Comparison of ENCODE assay signal across 8 cellular contexts in the genomic region with DNA sequence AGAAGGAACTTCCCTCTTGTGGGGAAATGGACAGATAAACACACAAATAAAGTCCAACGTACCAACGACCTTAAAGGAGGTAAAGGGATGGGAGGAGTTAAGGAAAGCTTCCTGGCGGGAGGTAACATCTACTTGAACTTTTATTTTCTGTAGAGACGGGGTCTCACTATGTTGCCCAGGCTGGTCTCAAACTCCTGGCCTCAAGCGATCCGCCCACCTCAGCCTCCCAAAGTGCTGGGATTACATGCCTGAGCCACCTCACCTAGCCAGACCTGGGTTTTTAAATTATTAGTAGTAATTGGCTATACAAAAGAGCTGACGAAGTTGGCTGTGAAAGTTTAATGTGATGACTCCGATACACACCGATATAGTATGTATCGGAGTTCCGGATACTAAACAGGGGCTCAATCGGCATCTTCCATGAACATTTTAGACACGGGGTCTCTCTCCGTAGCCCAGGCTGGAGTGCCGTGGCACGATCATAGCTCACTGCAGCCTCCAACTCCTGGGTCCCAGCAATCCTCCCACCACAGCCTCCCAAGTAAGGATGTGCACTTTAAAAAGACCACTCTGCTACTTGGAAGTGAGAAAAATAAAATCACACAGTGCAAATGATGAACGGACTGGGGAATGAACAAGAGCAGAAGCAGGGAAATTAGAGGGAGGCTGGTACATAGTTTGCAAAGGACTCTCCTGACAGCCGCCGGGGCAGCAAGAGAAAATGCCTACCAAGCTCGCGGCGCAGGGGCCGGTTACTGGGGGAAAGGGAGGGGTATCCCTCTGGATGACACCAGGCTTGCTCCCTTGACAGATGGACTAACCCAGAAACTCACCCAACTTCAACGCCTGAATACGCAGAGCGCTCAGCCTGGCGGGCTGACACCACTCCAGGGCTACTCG. TPM values are rescaled to one million over a fixed set of nuclear protein-coding genes. Genes with fewer than 3 reads are reported as not detected.
A peak's percentile ranks its signal among the peaks of the same experiment; 100 is the strongest.
DNase-seq lines count a peak whose midpoint lies in the region; TF ChIP-seq lines count a peak whose summit lies in the region.

No MANE protein-coding gene starts in this region.

- peak in 1 of 2 donors; percentile 45 for TF ChIP-seq POLR2A in thyroid gland (IDR thresholded peaks at IDR 0.05)

- no peaks in the 10 kb centered on the region for H3K9me3 ChIP-seq in thyroid gland

- peak overlapping the region; percentile 76 for H3K27ac ChIP-seq in layer of hippocampus (ENCODE audit: low read depth, low read length)
- H3K27ac ChIP-seq in thyroid gland, result peak overlapping the region; percentile 7 to 96 (median 93)

- CTCF ChIA-PET in activated CD4-positive, alpha-beta T cell treated with anti-CD3 and anti-CD28 coated beads, Interleukin-2, amount 10 ng/mL, durations not matched to agents 7 days and 5 days (lab: Charles Lee), result interaction anchor here (0.9 to 1.4 kb wide), 3 partner anchors 15 to 34 kb away, joined by 3 to 4 read pairs (median 4); no protein-coding TSS in a partner anchor

- peaks cover 4 to 5% of the 10 kb centered on the region in 2 donors for H3K36me3 ChIP-seq in thyroid gland

- DNase-seq in activated CD4-positive, alpha-beta T cell treated with anti-CD3 and anti-CD28 coated beads, Interleukin-2, amount 10 ng/mL, durations not matched to agents 7 days and 5 days, result no peak
- DNase-seq in activated CD4-positive, alpha-beta T cell treated with anti-CD3 and anti-CD28 coated beads for 4 hours, result no peak
- DNase-seq in thyroid gland (no peak), C1 segment of cervical spinal cord (lab: John Stamatoyannopoulos, UW) (no peak), T1000 (lab: John Stamatoyannopoulos, UW) (no peak), NAMALWA (ENCODE audit: low spot score) (no peak)

- H3K27me3 Mint-ChIP-seq in activated CD4-positive, alpha-beta T cell treated with anti-CD3 and anti-CD28 coated beads, Interleukin-2, amount 10 ng/mL, durations not matched to agents 7 days and 5 days, result no peaks in the 10 kb centered on the region
- no peaks in the 10 kb centered on the region for H3K27me3 Mint-ChIP-seq in activated naive CD8-positive, alpha-beta T cell

- peaks cover 20% of the 10 kb centered on the region for H3K36me3 Mint-ChIP-seq in activated CD4-positive, alpha-beta T cell treated with anti-CD3 and anti-CD28 coated beads, Interleukin-2, amount 10 ng/mL, durations not matched to agents 7 days and 5 days (ENCODE audit: low read depth)
- no peaks in the 10 kb centered on the region for H3K36me3 Mint-ChIP-seq in activated naive CD8-positive, alpha-beta T cell

- H3K4me1 Mint-ChIP-seq in activated CD4-positive, alpha-beta T cell treated with anti-CD3 and anti-CD28 coated beads, Interleukin-2, amount 10 ng/mL, durations not matched to agents 7 days and 5 days, result peaks cover 45% of the 10 kb centered on the region
- H3K4me1 Mint-ChIP-seq in activated naive CD8-positive, alpha-beta T cell (ENCODE audit: low read depth), result peaks cover 36% of the 10 kb centered on the region

- H3K9me3 Mint-ChIP-seq in activated CD4-positive, alpha-beta T cell treated with anti-CD3 and anti-CD28 coated beads, Interleukin-2, amount 10 ng/mL, durations not matched to agents 7 days and 5 days, result no peaks in the 10 kb centered on the region
- no peaks in the 10 kb centered on the region for H3K9me3 Mint-ChIP-seq in activated naive CD8-positive, alpha-beta T cell (ENCODE audit: low read depth)

- 25% methylated on average over 28 of the region's 28 CpGs for WGBS in thyroid gland, 2 donors

- TF ChIP-seq CTCF in thyroid gland (IDR thresholded peaks at IDR 0.05), result no peak

- H3K4me3 ChIP-seq in thyroid gland (replicated peaks in 1 of 3), result peak overlapping the region in 2 of 3 donors; percentile 19 to 62

- H3K27me3 ChIP-seq in layer of hippocampus (ENCODE audit: control insufficient read depth, insufficient read depth, low read length), result no peaks in the 10 kb centered on the region
- H3K27me3 ChIP-seq in thyroid gland, result no peaks in the 10 kb centered on the region

- peaks cover 31% of the 10 kb centered on the region in 2 donors for H3K4me1 ChIP-seq in thyroid gland

- intact Hi-C loops in thyroid gland (cut with DNase I), result no loop called here

- peak overlapping the region; percentile 89 for H3K27ac Mint-ChIP-seq in activated CD4-positive, alpha-beta T cell treated with anti-CD3 and anti-CD28 coated beads, Interleukin-2, amount 10 ng/mL, durations not matched to agents 7 days and 5 days
- H3K27ac Mint-ChIP-seq in activated naive CD8-positive, alpha-beta T cell, result peak overlapping the region; percentile 69

- peak overlapping the region; percentile 94 for H3K4me3 Mint-ChIP-seq in activated CD4-positive, alpha-beta T cell treated with anti-CD3 and anti-CD28 coated beads, Interleukin-2, amount 10 ng/mL, durations not matched to agents 7 days and 5 days
- peak overlapping the region; percentile 94 for H3K4me3 Mint-ChIP-seq in activated naive CD8-positive, alpha-beta T cell

- POLR2A ChIA-PET in activated CD4-positive, alpha-beta T cell treated with anti-CD3 and anti-CD28 coated beads, Interleukin-2, amount 10 ng/mL, durations not matched to agents 7 days and 5 days (lab: Charles Lee), result interaction anchor here (0.6 kb wide), 1 partner anchor 9 kb away, joined by 3 read pairs; no protein-coding TSS in a partner anchor

RNA-seq across cellular contexts. Expression of gene BCL7B, which starts 1.0 kb away (rescaled TPM):
- total RNA-seq in activated CD4-positive, alpha-beta T cell treated with anti-CD3 and anti-CD28 coated beads, Interleukin-2, amount 10 ng/mL, durations not matched to agents 7 days and 5 days, result 10 to 100 TPM; 69.7 to 93.0 TPM
- total RNA-seq in thyroid gland, result 10 to 100 TPM; 52.5 to 83.1 (median 74.4) TPM

RNA-seq across cellular contexts. Expression of gene TBL2, which starts 21.9 kb away (rescaled TPM):
- 10 to 100 TPM; 25.3 to 28.2 TPM for total RNA-seq in activated CD4-positive, alpha-beta T cell treated with anti-CD3 and anti-CD28 coated beads, Interleukin-2, amount 10 ng/mL, durations not matched to agents 7 days and 5 days
- total RNA-seq in thyroid gland, result 10 to 100 TPM; 50.4 to 89.9 (median 73.3) TPM

RNA-seq across cellular contexts. Expression of gene BAZ1B, which starts 34.4 kb away (rescaled TPM):
- total RNA-seq in activated CD4-positive, alpha-beta T cell treated with anti-CD3 and anti-CD28 coated beads, Interleukin-2, amount 10 ng/mL, durations not matched to agents 7 days and 5 days, result 100 to 1,000 TPM in 1 of 2 experiments, 10 to 100 TPM in 1; 96.5 to 103 TPM
- total RNA-seq in thyroid gland, result 10 to 100 TPM; 52.8 to 69.0 (median 55.1) TPM
